Comparison of ENCODE assay signal across 8 cellular contexts in the genomic region with DNA sequence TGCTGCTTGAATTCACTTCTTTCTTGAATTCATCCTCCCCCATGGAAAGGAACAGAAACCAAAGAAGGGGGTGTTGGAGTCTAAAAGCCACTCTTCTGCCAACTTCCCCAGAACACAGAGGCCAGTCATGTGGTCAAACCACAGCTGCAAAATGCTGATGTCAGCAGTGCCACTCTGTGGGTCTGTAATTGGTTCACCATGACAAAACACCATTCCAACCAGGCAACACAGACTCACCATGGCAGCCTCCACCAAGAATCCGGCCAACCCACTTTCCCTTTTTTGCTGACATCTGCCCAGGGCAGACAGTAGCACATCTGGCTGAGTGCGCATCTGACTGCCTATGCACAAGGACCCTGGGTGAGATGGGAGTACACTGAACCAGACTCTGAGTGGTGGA. TPM values are rescaled to one million over a fixed set of nuclear protein-coding genes. Genes with fewer than 3 reads are reported as not detected.
DNase-seq lines count a peak whose midpoint lies in the region; ATAC-seq lines count a peak whose summit lies in the region.

No MANE protein-coding gene starts in this region.

- ATAC-seq in activated CD8-positive, alpha-beta memory T cell treated with anti-CD3 and anti-CD28 coated beads, Interleukin-2, amount 10 ng/mL, durations not matched to agents 7 days and 5 days = peak; percentile 8
- peak; percentile 76 for ATAC-seq in left ventricle myocardium superior

- peak overlapping the region; percentile 5 for H3K27ac Mint-ChIP-seq in activated CD8-positive, alpha-beta memory T cell treated with anti-CD3 and anti-CD28 coated beads, Interleukin-2, amount 10 ng/mL, durations not matched to agents 7 days and 5 days

- H3K36me3 Mint-ChIP-seq in activated CD8-positive, alpha-beta memory T cell treated with anti-CD3 and anti-CD28 coated beads, Interleukin-2, amount 10 ng/mL, durations not matched to agents 7 days and 5 days = peaks cover 26% of the 10 kb centered on the region

- no peaks in the 10 kb centered on the region for H3K27me3 Mint-ChIP-seq in activated CD8-positive, alpha-beta memory T cell treated with anti-CD3 and anti-CD28 coated beads, Interleukin-2, amount 10 ng/mL, durations not matched to agents 7 days and 5 days

- DNase-seq in DMS 273 (lab: John Stamatoyannopoulos, UW; ENCODE audit: unreplicated experiment) = peak; percentile 16
- DNase-seq in DMS 273 treated with DMSO at 0.1 percent for 48 hours (lab: John Stamatoyannopoulos, UW) = no peak
- peak in 45 of 76 experiments; percentile 8 to 67 (median 34) for DNase-seq in HUDEP-2 (lab: John Stamatoyannopoulos, UW; ENCODE audit: unreplicated experiment in 76 of 76)
- peak; percentile 61 for DNase-seq in activated CD8-positive, alpha-beta memory T cell treated with anti-CD3 and anti-CD28 coated beads, Interleukin-2, amount 10 ng/mL, durations not matched to agents 7 days and 5 days
- peak; percentile 45 for DNase-seq in left ventricle myocardium superior
- peak; percentile 71 for DNase-seq in stromal cell of bone marrow (ENCODE audit: low read depth)
- DNase-seq in NCI-H1930 (lab: John Stamatoyannopoulos, UW) = no peak
- no peak for DNase-seq in iPS-NIHi11 (ENCODE audit: low spot score)

- intact Hi-C loops in left ventricle myocardium superior (cut with micrococcal nuclease) = no loop called here

- H3K4me3 Mint-ChIP-seq in activated CD8-positive, alpha-beta memory T cell treated with anti-CD3 and anti-CD28 coated beads, Interleukin-2, amount 10 ng/mL, durations not matched to agents 7 days and 5 days = no peak overlapping the region

- no peaks in the 10 kb centered on the region for H3K9me3 Mint-ChIP-seq in activated CD8-positive, alpha-beta memory T cell treated with anti-CD3 and anti-CD28 coated beads, Interleukin-2, amount 10 ng/mL, durations not matched to agents 7 days and 5 days (ENCODE audit: low read depth)

- CTCF ChIA-PET in activated CD8-positive, alpha-beta memory T cell treated with anti-CD3 and anti-CD28 coated beads, Interleukin-2, amount 10 ng/mL, durations not matched to agents 7 days and 5 days (lab: Charles Lee) = interaction anchor here (1.3 kb wide), 1 partner anchor 151 kb away, joined by 3 read pairs; no protein-coding TSS in a partner anchor

- peaks cover 80% of the 10 kb centered on the region for H3K4me1 Mint-ChIP-seq in activated CD8-positive, alpha-beta memory T cell treated with anti-CD3 and anti-CD28 coated beads, Interleukin-2, amount 10 ng/mL, durations not matched to agents 7 days and 5 days

RNA-seq across cellular contexts. Expression of a gene that starts 16.8 kb away (rescaled TPM):
- 100 to 1,000 TPM in 1 of 2 experiments, 10 to 100 TPM in 1; 98.3 to 133 TPM for total RNA-seq in activated CD8-positive, alpha-beta memory T cell treated with anti-CD3 and anti-CD28 coated beads, Interleukin-2, amount 10 ng/mL, durations not matched to agents 7 days and 5 days
- total RNA-seq in left ventricle myocardium superior = 9.0 TPM

Comparison
In these comparisons a context has a peak if more than half of its experiments do, and no peak if none do; other contexts are left out.
1. DNase-seq: peak in DMS 273 (single experiment), HUDEP-2 (45 of 76), activated CD8-positive, alpha-beta memory T cell treated with anti-CD3 and anti-CD28 coated beads, Interleukin-2, amount 10 ng/mL, durations not matched to agents 7 days and 5 days (single experiment), left ventricle myocardium superior (single experiment) and stromal cell of bone marrow (single experiment); none in DMS 273 treated with DMSO at 0.1 percent for 48 hours (single experiment), NCI-H1930 (0 of 2) and iPS-NIHi11 (single experiment).